32 cellular contexts compared by ENCODE assay signal in the genomic region with DNA sequence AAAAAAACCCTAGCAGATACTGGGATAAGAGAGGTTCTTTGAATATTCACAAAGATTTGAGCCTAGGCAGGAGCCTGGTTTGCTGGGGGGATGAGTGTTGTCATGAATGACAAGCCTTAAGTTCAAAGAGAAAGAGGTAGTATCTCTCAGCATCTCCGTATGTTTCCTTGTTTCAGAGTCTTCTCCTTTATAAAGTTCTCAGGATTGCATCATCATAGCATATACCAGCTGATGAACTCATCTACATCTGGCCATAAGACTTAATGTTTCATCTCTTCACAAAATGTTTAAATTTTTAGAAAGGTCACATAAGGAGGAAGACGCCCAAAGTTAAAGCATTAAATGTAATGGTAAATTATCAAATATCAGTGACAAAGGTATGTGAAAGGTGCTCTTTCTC. TPM values are rescaled to one million over a fixed set of nuclear protein-coding genes. Genes with fewer than 3 reads are reported as not detected.
"Had no signal": no experiment of that assay in that cellular context is flagged by ENCODE, and none has a peak within 500 bp of the region (broad histone marks: within the 10 kb centered on the region; RNA-seq: fewer than 3 reads in every experiment).

No MANE protein-coding gene starts in this region.

- H3K27ac ChIP-seq: epithelial cell of prostate, esophagus squamous epithelium, gastrocnemius medialis, heart right ventricle, left lung, lower lobe of right lung had no signal

- H3K4me3 ChIP-seq: esophagus squamous epithelium, gastrocnemius medialis, heart right ventricle, left lung, lower lobe of right lung, mucosa of descending colon had no signal

- H3K27me3 ChIP-seq: esophagus squamous epithelium, gastrocnemius medialis, heart right ventricle, left lung had no signal

- FAIRE-seq: islet of Langerhans, keratinocyte had no signal

- DNase-seq: cortex of kidney; effector CD8-positive, alpha-beta T cell; effector memory CD8-positive, alpha-beta T cell; endodermal cell; erythroblast; esophagus squamous epithelium; foreskin fibroblast; foreskin melanocyte; gastrocnemius medialis; glutamatergic neuron; head of caudate nucleus; heart right ventricle; hippocampal formation; left cardiac atrium; left lung; left ventricle myocardium superior; lower lobe of right lung; mesenchymal stem cell; mucosa of descending colon; naive B cell had no signal

- ATAC-seq: effector memory CD8-positive, alpha-beta T cell; esophagus mucosa; gastrocnemius medialis; heart right ventricle; left cardiac atrium; left lung; left ventricle myocardium superior; lower lobe of right lung; mucosa of descending colon had no signal

- H3K4me1 ChIP-seq: esophagus squamous epithelium, gastrocnemius medialis, heart right ventricle, left lung, lower lobe of right lung had no signal

- H3K9me3 ChIP-seq: esophagus squamous epithelium, gastrocnemius medialis, left lung, lower lobe of right lung, mucosa of descending colon had no signal

- H3K36me3 ChIP-seq: esophagus squamous epithelium, gastrocnemius medialis, heart right ventricle, left lung, lower lobe of right lung had no signal

RNA-seq across cellular contexts. Expression of a gene that starts 17.1 kb away (rescaled TPM):
- total RNA-seq: dermis microvascular lymphatic vessel endothelial cell, endodermal cell, esophagus mucosa, esophagus squamous epithelium, gastrocnemius medialis, glomerular endothelial cell, heart right ventricle, kidney epithelial cell, left cardiac atrium, left lung, left ventricle myocardium superior, lower leg skin, lower lobe of right lung, lung microvascular endothelial cell, mesenteric fat pad, mesothelial cell of epicardium, mucosa of descending colon, myocyte had no signal
- polyA plus RNA-seq: heart right ventricle, keratinocyte had no signal

RNA-seq across cellular contexts. Expression of a gene that starts 22.6 kb away (rescaled TPM):
- total RNA-seq: dermis microvascular lymphatic vessel endothelial cell, endodermal cell, esophagus mucosa, esophagus squamous epithelium, gastrocnemius medialis, glomerular endothelial cell, heart right ventricle, kidney epithelial cell, left cardiac atrium, left lung, left ventricle myocardium superior, lower leg skin, lower lobe of right lung, lung microvascular endothelial cell, mesenteric fat pad, mesothelial cell of epicardium, mucosa of descending colon, myocyte had no signal
- polyA plus RNA-seq: heart right ventricle, keratinocyte had no signal
